8 cellular contexts compared by ENCODE assay signal in the genomic region with DNA sequence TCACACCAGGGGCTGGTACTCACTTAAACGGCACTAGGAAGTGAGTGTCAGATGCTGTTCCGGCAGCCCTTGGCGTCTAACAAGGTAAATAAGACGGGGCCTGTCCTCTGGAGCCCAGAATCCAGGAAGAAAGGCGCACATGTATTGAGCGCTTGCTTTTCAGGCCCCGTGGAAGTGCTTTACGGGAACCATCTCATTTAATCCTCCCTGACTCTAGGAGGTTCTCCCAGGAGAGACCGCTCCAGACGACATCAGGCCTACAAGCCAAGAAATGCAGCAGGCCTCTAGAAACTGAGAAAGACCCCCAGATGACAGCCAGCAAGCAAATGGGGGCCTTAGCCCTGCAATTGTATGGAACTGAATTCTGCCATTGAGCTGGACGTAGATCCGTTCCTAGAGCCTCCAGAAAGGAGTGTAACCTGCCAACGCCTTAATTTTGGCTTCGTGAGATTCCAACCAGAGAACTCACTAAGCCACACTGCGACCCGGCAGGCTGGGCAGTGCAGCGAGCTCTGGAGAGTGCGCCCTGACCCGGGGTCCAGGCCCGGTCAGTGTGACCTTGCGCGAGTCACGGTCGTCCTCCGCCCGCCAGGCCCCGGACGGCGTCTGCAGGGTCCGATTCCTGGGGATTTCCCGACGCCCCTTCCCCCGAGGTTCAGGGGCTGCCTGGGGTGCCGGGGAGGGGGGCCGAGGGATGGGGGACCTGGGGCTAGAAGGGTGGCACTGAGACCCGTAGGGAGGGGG. TPM values are rescaled to one million over a fixed set of nuclear protein-coding genes. Genes with fewer than 3 reads are reported as not detected.
DNase-seq lines count a peak whose midpoint lies in the region; ATAC-seq and TF ChIP-seq lines count a peak whose summit lies in the region.

No MANE protein-coding gene starts in this region.

- 24% methylated on average over 13 of the region's 36 CpGs for WGBS in right lobe of liver (ENCODE audit: insufficient coverage, low coverage, low lambda C conversion rate, missing lambda C conversion rate)

- intact Hi-C loops in Right ventricle myocardium superior (cut with DNase I) = no loop called here
- intact Hi-C loops in right lobe of liver (cut with DNase I) = no loop called here
- intact Hi-C loops in upper lobe of right lung (cut with DNase I) = no loop called here

- ATAC-seq in Right ventricle myocardium superior (ENCODE audit: poor library complexity) (no peak), right lobe of liver (peak in 2 of 4 donors; percentile 5 to 6), upper lobe of right lung (no peak), GM19351 (IDR thresholded peaks at IDR 0.05; ENCODE audit: unreplicated experiment) (no peak), GM21515 (IDR thresholded peaks at IDR 0.05; ENCODE audit: unreplicated experiment) (no peak)
- no peak for ATAC-seq in activated CD8-positive, alpha-beta T cell treated with anti-CD3 and anti-CD28 coated beads, Interleukin-2, amount 10 ng/mL, durations not matched to agents 7 days and 5 days

- H3K27ac ChIP-seq in cardiac muscle cell = no peak overlapping the region
- no peak overlapping the region for H3K27ac ChIP-seq in right lobe of liver
- H3K27ac ChIP-seq in upper lobe of right lung = no peak overlapping the region

- H3K27ac Mint-ChIP-seq in activated CD8-positive, alpha-beta T cell treated with anti-CD3 and anti-CD28 coated beads, Interleukin-2, amount 10 ng/mL, durations not matched to agents 7 days and 5 days = no peak overlapping the region

- H3K4me1 ChIP-seq in cardiac muscle cell (ENCODE audit: low read depth) = no peaks in the 10 kb centered on the region
- peaks cover 0 to 10% (median 0%) of the 10 kb centered on the region in 4 donors for H3K4me1 ChIP-seq in right lobe of liver
- peaks cover 15% of the 10 kb centered on the region for H3K4me1 ChIP-seq in upper lobe of right lung

- CTCF ChIA-PET in activated CD8-positive, alpha-beta T cell treated with anti-CD3 and anti-CD28 coated beads, Interleukin-2, amount 10 ng/mL, durations not matched to agents 7 days and 5 days (lab: Charles Lee) = no interaction called here

- H3K9me3 Mint-ChIP-seq in activated CD8-positive, alpha-beta T cell treated with anti-CD3 and anti-CD28 coated beads, Interleukin-2, amount 10 ng/mL, durations not matched to agents 7 days and 5 days (ENCODE audit: insufficient read depth) = no peaks in the 10 kb centered on the region

- H3K27me3 ChIP-seq in cardiac muscle cell (peaks cover 59% of the 10 kb centered on the region), right lobe of liver (no peaks in the 10 kb centered on the region), upper lobe of right lung (peaks cover 4% of the 10 kb centered on the region)

- POLR2A ChIA-PET in activated CD8-positive, alpha-beta T cell treated with anti-CD3 and anti-CD28 coated beads, Interleukin-2, amount 10 ng/mL, durations not matched to agents 7 days and 5 days (lab: Charles Lee) = no interaction called here

- no peaks in the 10 kb centered on the region for H3K36me3 ChIP-seq in cardiac muscle cell
- H3K36me3 ChIP-seq in right lobe of liver = no peaks in the 10 kb centered on the region
- no peaks in the 10 kb centered on the region for H3K36me3 ChIP-seq in upper lobe of right lung

- no peak for TF ChIP-seq POLR2A in right lobe of liver (IDR thresholded peaks at IDR 0.05)

- DNase-seq in cardiac muscle cell (ENCODE audit: low read depth in 1 of 2, low spot score in 1 of 2) (no peak), Right ventricle myocardium superior (no peak), right lobe of liver (no peak), upper lobe of right lung (peak; percentile 47)
- no peak for DNase-seq in activated CD8-positive, alpha-beta T cell treated with anti-CD3 and anti-CD28 coated beads, Interleukin-2, amount 10 ng/mL, durations not matched to agents 7 days and 5 days
- no peak for DNase-seq in activated CD4-positive, alpha-beta T cell treated with anti-CD3 and anti-CD28 coated beads for 1 hour

- H3K27me3 Mint-ChIP-seq in activated CD8-positive, alpha-beta T cell treated with anti-CD3 and anti-CD28 coated beads, Interleukin-2, amount 10 ng/mL, durations not matched to agents 7 days and 5 days (ENCODE audit: low read depth) = peaks cover 30% of the 10 kb centered on the region

- no peaks in the 10 kb centered on the region for H3K36me3 Mint-ChIP-seq in activated CD8-positive, alpha-beta T cell treated with anti-CD3 and anti-CD28 coated beads, Interleukin-2, amount 10 ng/mL, durations not matched to agents 7 days and 5 days (ENCODE audit: low read depth)

- H3K4me3 ChIP-seq in cardiac muscle cell (peak overlapping the region; percentile 50), right lobe of liver (peak overlapping the region; percentile 35 to 61 (median 53)), upper lobe of right lung (peak overlapping the region; percentile 56)

- H3K9me3 ChIP-seq in cardiac muscle cell (ENCODE audit: low read depth) (no peaks in the 10 kb centered on the region), right lobe of liver (no peaks in the 10 kb centered on the region), upper lobe of right lung (no peaks in the 10 kb centered on the region)

- TF ChIP-seq CTCF in cardiac muscle cell (IDR thresholded peaks at IDR 0.05; ENCODE audit: low read depth, low read length) = no peak
- TF ChIP-seq CTCF in right lobe of liver (IDR thresholded peaks at IDR 0.05) = no peak
- TF ChIP-seq CTCF in upper lobe of right lung (IDR thresholded peaks at IDR 0.05) = no peak

- peaks cover 23% of the 10 kb centered on the region for H3K4me1 Mint-ChIP-seq in activated CD8-positive, alpha-beta T cell treated with anti-CD3 and anti-CD28 coated beads, Interleukin-2, amount 10 ng/mL, durations not matched to agents 7 days and 5 days (ENCODE audit: low read depth)

- peak overlapping the region; percentile 15 for H3K4me3 Mint-ChIP-seq in activated CD8-positive, alpha-beta T cell treated with anti-CD3 and anti-CD28 coated beads, Interleukin-2, amount 10 ng/mL, durations not matched to agents 7 days and 5 days

RNA-seq across cellular contexts. Expression of a gene that starts 0.5 kb away (rescaled TPM):
- total RNA-seq in cardiac muscle cell = 1.3 and 5.4 TPM in 2 replicates
- 1.7 and 4.1 TPM in 2 replicates for polyA plus RNA-seq in cardiac muscle cell
- total RNA-seq in Right ventricle myocardium superior = 0.91 TPM
- 1 to 10 TPM; 1.2 to 2.5 TPM for total RNA-seq in activated CD8-positive, alpha-beta T cell treated with anti-CD3 and anti-CD28 coated beads, Interleukin-2, amount 10 ng/mL, durations not matched to agents 7 days and 5 days
- 1 to 10 TPM; 3.2 to 9.4 (median 5.4) TPM for total RNA-seq in right lobe of liver
- total RNA-seq in upper lobe of right lung = 6.9 TPM

RNA-seq across cellular contexts. Expression of a gene that starts 14.5 kb away (rescaled TPM):
- total RNA-seq in cardiac muscle cell = 104 and 130 TPM in 2 replicates
- 105 and 174 TPM in 2 replicates for polyA plus RNA-seq in cardiac muscle cell
- 52.2 TPM for total RNA-seq in Right ventricle myocardium superior
- total RNA-seq in activated CD8-positive, alpha-beta T cell treated with anti-CD3 and anti-CD28 coated beads, Interleukin-2, amount 10 ng/mL, durations not matched to agents 7 days and 5 days = 10 to 100 TPM; 19.1 to 22.2 TPM
- 10 to 100 TPM; 23.0 to 61.7 (median 27.9) TPM for total RNA-seq in right lobe of liver
- total RNA-seq in upper lobe of right lung = 29.7 TPM

RNA-seq across cellular contexts. Expression of a gene that starts 14.9 kb away (rescaled TPM):
- 9.7 and 17.2 TPM in 2 replicates for total RNA-seq in cardiac muscle cell
- polyA plus RNA-seq in cardiac muscle cell = 20.0 and 22.2 TPM in 2 replicates
- total RNA-seq in Right ventricle myocardium superior = 4.5 TPM
- 10 to 100 TPM; 17.1 to 17.3 TPM for total RNA-seq in activated CD8-positive, alpha-beta T cell treated with anti-CD3 and anti-CD28 coated beads, Interleukin-2, amount 10 ng/mL, durations not matched to agents 7 days and 5 days
- 10 to 100 TPM in 2 of 6 experiments, 1 to 10 TPM in 4; 4.4 to 18.3 (median 6.4) TPM for total RNA-seq in right lobe of liver
- total RNA-seq in upper lobe of right lung = 14.8 TPM

RNA-seq across cellular contexts. Expression of a gene that starts 28.2 kb away (rescaled TPM):
- total RNA-seq in cardiac muscle cell (0.14 TPM in 1 of 2 replicates, not detected in the other), Right ventricle myocardium superior (0.13 TPM), right lobe of liver (under 1 TPM in 2 of 6 experiments, not detected in 4; 0.07 to 0.16 TPM), upper lobe of right lung (1.4 TPM)
- polyA plus RNA-seq in cardiac muscle cell = 0.38 TPM in 1 of 2 replicates, not detected in the other
- total RNA-seq in activated CD8-positive, alpha-beta T cell treated with anti-CD3 and anti-CD28 coated beads, Interleukin-2, amount 10 ng/mL, durations not matched to agents 7 days and 5 days = not detected
